ENCODE assay signal across 27 cellular contexts in the genomic region with DNA sequence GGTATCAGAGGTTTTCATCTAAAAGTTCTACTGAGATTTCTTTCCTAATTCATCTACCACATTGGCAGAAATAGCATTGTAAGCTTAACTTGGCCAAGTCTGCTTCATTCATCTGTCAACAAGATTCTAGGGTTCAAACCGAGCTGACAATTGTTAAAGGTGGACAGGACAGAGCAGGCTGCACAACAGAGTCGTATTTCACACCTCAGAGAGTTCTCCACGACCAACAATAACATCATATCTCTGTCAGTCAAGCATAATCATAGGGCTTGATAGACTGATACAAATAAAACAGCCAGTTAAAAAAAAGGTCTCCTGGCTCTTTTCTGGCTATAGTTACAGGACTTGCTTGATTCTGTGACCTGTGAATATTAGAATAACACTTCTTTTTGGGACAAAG.
"Had no signal": no experiment of that assay in that cellular context is flagged by ENCODE, and none has a peak within 500 bp of the region (broad histone marks: within the 10 kb centered on the region; RNA-seq: fewer than 3 reads in every experiment).

No MANE protein-coding gene starts in this region.

- H3K4me1 ChIP-seq: left lung, pancreas, prostate gland had no signal

- H3K4me1 Mint-ChIP-seq: stimulated activated effector memory CD8-positive, alpha-beta T cell treated with anti-CD3 and anti-CD28 coated beads, Interleukin-12 subunit alpha, Interleukin-12 subunit beta, amount 100 ng/mL, for 72 hours had no signal

- H3K4me3 ChIP-seq: left lung, lower lobe of right lung, pancreas, prostate gland, skin epidermis, suprapubic skin, thoracic aorta, tibial artery, upper lobe of right lung had no signal

- H3K27ac Mint-ChIP-seq: immature natural killer cell; mesothelial cell of epicardium; naive thymus-derived CD4-positive, alpha-beta T cell; natural killer cell treated with Interleukin-12 subunit alpha and Interleukin-12 subunit beta and Interleukin-15 and Interleukin-18, amount 100 ng/mL, for 72 hours; stimulated activated effector memory CD8-positive, alpha-beta T cell treated with anti-CD3 and anti-CD28 coated beads, Interleukin-12 subunit alpha, Interleukin-12 subunit beta, amount 100 ng/mL, for 72 hours; stimulated activated naive CD8-positive, alpha-beta T cell treated with anti-CD3 and anti-CD28 coated beads, Interleukin-15, Interleukin-2, amounts not matched to agents 100 ng/mL and 50 ng/mL, for 24 hours had no signal

- H3K9me3 Mint-ChIP-seq: stimulated activated naive CD8-positive, alpha-beta T cell treated with anti-CD3 and anti-CD28 coated beads, Interleukin-15, Interleukin-2, amounts not matched to agents 100 ng/mL and 50 ng/mL, for 24 hours had no signal

- H3K27me3 ChIP-seq: left lung, pancreas, suprapubic skin, tibial artery, upper lobe of right lung had no signal

- H3K36me3 ChIP-seq: left lung, lower lobe of right lung, pancreas, prostate gland, suprapubic skin, thoracic aorta, tibial artery, upper lobe of right lung had no signal

- DNase-seq: hypothalamus; immature natural killer cell; kidney; left colon; left lung; lower lobe of right lung; mammary epithelial cell; mesendoderm; naive thymus-derived CD4-positive, alpha-beta T cell; pancreas; posterior cingulate gyrus; retina; right cardiac atrium; stimulated activated CD4-positive, alpha-beta T cell treated with anti-CD3 and anti-CD28 coated beads, Interleukin-4, amount 100 ng/mL, for 24 hours; stimulated activated naive CD4-positive, alpha-beta T cell; tibial artery; trophoblast cell; upper lobe of right lung had no signal

- ATAC-seq: left colon; left lung; lower lobe of right lung; naive thymus-derived CD4-positive, alpha-beta T cell; natural killer cell treated with Interleukin-12 subunit alpha and Interleukin-12 subunit beta and Interleukin-15 and Interleukin-18, amount 100 ng/mL, for 72 hours; pancreas; right cardiac atrium; sciatic nerve; stimulated activated effector memory CD8-positive, alpha-beta T cell treated with anti-CD3 and anti-CD28 coated beads, Interleukin-12 subunit alpha, Interleukin-12 subunit beta, amount 100 ng/mL, for 72 hours; upper lobe of right lung had no signal

- H3K4me3 Mint-ChIP-seq: immature natural killer cell; mesothelial cell of epicardium; naive thymus-derived CD4-positive, alpha-beta T cell; natural killer cell treated with Interleukin-12 subunit alpha and Interleukin-12 subunit beta and Interleukin-15 and Interleukin-18, amount 100 ng/mL, for 72 hours; stimulated activated effector memory CD8-positive, alpha-beta T cell treated with anti-CD3 and anti-CD28 coated beads, Interleukin-12 subunit alpha, Interleukin-12 subunit beta, amount 100 ng/mL, for 72 hours; stimulated activated naive CD8-positive, alpha-beta T cell treated with anti-CD3 and anti-CD28 coated beads, Interleukin-15, Interleukin-2, amounts not matched to agents 100 ng/mL and 50 ng/mL, for 24 hours had no signal

- H3K27ac ChIP-seq: left lung, lower lobe of right lung, pancreas, prostate gland, skin epidermis, suprapubic skin, thoracic aorta, tibial artery, upper lobe of right lung had no signal

- H3K36me3 Mint-ChIP-seq: immature natural killer cell; naive thymus-derived CD4-positive, alpha-beta T cell; natural killer cell treated with Interleukin-12 subunit alpha and Interleukin-12 subunit beta and Interleukin-15 and Interleukin-18, amount 100 ng/mL, for 72 hours; stimulated activated effector memory CD8-positive, alpha-beta T cell treated with anti-CD3 and anti-CD28 coated beads, Interleukin-12 subunit alpha, Interleukin-12 subunit beta, amount 100 ng/mL, for 72 hours had no signal

- H3K9me3 ChIP-seq: left lung, lower lobe of right lung, pancreas, prostate gland, suprapubic skin, thoracic aorta, tibial artery, upper lobe of right lung had no signal
